34 cellular contexts compared by ENCODE assay signal in the genomic region with DNA sequence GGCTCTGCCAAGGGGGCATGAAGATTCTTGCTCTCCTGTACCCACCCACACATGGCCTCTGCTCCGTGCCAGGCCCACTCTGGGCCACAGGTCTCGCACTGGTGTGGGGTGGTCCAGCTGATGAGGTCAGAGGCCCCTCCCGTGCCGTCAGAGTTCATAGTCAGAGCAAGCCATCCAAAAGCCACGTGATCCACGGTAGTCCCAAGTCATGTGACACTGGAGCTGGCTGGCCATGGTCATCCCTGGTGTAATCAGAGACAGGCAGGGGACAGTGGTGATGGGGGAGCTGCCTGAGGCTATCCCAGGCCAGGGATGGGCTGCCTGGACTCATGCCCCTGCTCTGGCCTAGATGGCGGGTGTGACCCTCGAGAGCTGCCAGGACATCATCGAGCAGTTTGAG. TPM values are rescaled to one million over a fixed set of nuclear protein-coding genes. Genes with fewer than 3 reads are reported as not detected.
"Had no signal": no experiment of that assay in that cellular context is flagged by ENCODE, and none has a peak within 500 bp of the region (broad histone marks: within the 10 kb centered on the region; RNA-seq: fewer than 3 reads in every experiment).

No MANE protein-coding gene starts in this region.

- H3K36me3 ChIP-seq: adrenal gland, brain microvascular endothelial cell, breast epithelium had no signal

- H3K9me3 ChIP-seq: adrenal gland, body of pancreas, breast epithelium had no signal

- ATAC-seq: activated CD8-positive, alpha-beta T cell treated with anti-CD3 and anti-CD28 coated beads for 36 hours; activated naive CD4-positive, alpha-beta T cell treated with anti-CD3 and anti-CD28 coated beads, Interleukin-2, amount 50 U/mL, for 72 hours; activated T-cell treated with anti-CD3 and anti-CD28 coated beads, Interleukin-2, amount 50 U/mL, for 4 hours; activated T-cell treated with anti-CD3 and anti-CD28 coated beads, Interleukin-2, amount 50 U/mL, for 72 hours; activated T-helper 17 cell treated with anti-CD3 and anti-CD28 coated beads, Interleukin-2, amount 50 U/mL, for 72 hours; body of pancreas had no signal

- DNase-seq: activated B cell treated with CpG ODN at 0.5 μM for 24 hours; activated CD4-positive, alpha-beta memory T cell treated with anti-CD3 and anti-CD28 coated beads for 36 hours; activated CD4-positive, alpha-beta T cell treated with anti-CD3 and anti-CD28 coated beads for 4 hours; activated CD4-positive, alpha-beta T cell treated with anti-CD3 and anti-CD28 coated beads, Interleukin-2, amount 10 ng/mL, durations not matched to agents 24 days and 14 days; activated CD4-positive, alpha-beta T cell treated with anti-CD3 and anti-CD28 coated beads, Interleukin-2, amount 50 U/mL, for 1 hour; activated CD4-positive, alpha-beta T cell treated with anti-CD3 and anti-CD28 coated beads, Interleukin-2, amount 50 U/mL, for 4 hours; activated CD4-positive, CD25-positive, alpha-beta regulatory T cell treated with anti-CD3 and anti-CD28 coated beads, Interleukin-2, amount 50 U/mL, for 72 hours; activated CD8-positive, alpha-beta memory T cell treated with anti-CD3 and anti-CD28 coated beads, Interleukin-2, amount 50 U/mL, for 4 hours; activated CD8-positive, alpha-beta T cell treated with anti-CD3 and anti-CD28 coated beads for 36 hours; activated effector memory CD4-positive, alpha-beta T cell treated with anti-CD3 and anti-CD28 coated beads, Interleukin-2, amount 50 U/mL, for 16 hours; activated gamma-delta T cell treated with Interleukin-2 at 50 U/mL for 16 hours; activated naive CD4-positive, alpha-beta T cell; activated naive CD4-positive, alpha-beta T cell treated with anti-CD3 and anti-CD28 coated beads for 36 hours; activated naive CD4-positive, alpha-beta T cell treated with anti-CD3 and anti-CD28 coated beads, Interleukin-2, amount 50 U/mL, for 16 hours; activated naive CD8-positive, alpha-beta T cell treated with anti-CD3 and anti-CD28 coated beads for 36 hours; activated T-cell treated with anti-CD3 and anti-CD28 coated beads for 4 hours; activated T-cell treated with anti-CD3 and anti-CD28 coated beads, Interleukin-2, amount 50 U/mL, for 1 hour; activated T-cell treated with anti-CD3 and anti-CD28 coated beads, Interleukin-2, amount 50 U/mL, for 4 hours; activated T-cell treated with anti-CD3 and anti-CD28 coated beads, Interleukin-2, amount 50 U/mL, for 72 hours; adrenal gland; amniotic stem cell; aorta; body of pancreas; brain microvascular endothelial cell; central memory CD4-positive, alpha-beta T cell; T-helper 2 cell; T-helper 9 cell had no signal

- FAIRE-seq: astrocyte, TTC549 had no signal

- H3K4me3 ChIP-seq: adrenal gland, body of pancreas, breast epithelium had no signal

- H3K27ac ChIP-seq: adrenal gland, body of pancreas, brain microvascular endothelial cell, breast epithelium, VCaP had no signal

- H3K27me3 ChIP-seq: adrenal gland, body of pancreas, brain microvascular endothelial cell, breast epithelium had no signal

- H3K4me1 ChIP-seq: adrenal gland, body of pancreas had no signal

RNA-seq across cellular contexts. Expression of gene PLCH2, which starts 10.5 kb away (rescaled TPM):
- polyA plus RNA-seq: aorta had no signal

RNA-seq across cellular contexts. Expression of gene HES5, which starts 43.5 kb away (rescaled TPM):
- total RNA-seq: activated B cell treated with CpG ODN at 0.5 μM for 24 hours; activated CD4-positive, alpha-beta T cell treated with anti-CD3 and anti-CD28 coated beads, Interleukin-2, amount 10 ng/mL, durations not matched to agents 24 days and 14 days; activated CD8-positive, alpha-beta T cell treated with anti-CD3 and anti-CD28 coated beads for 36 hours; activated naive CD4-positive, alpha-beta T cell treated with anti-CD3 and anti-CD28 coated beads for 36 hours; activated T-cell treated with anti-CD3 and anti-CD28 coated beads, Interleukin-2, amount 50 U/mL, for 4 hours; activated T-helper 1 cell treated with anti-CD3 and anti-CD28 coated beads, Interleukin-12 subunit alpha, Interleukin-12 subunit beta, Interleukin-2, Interleukin-4 antibody, amounts not matched to agents 30 ng/mL and 10 ng/mL and 1 ng/mL, durations not matched to agents 14 hours and 24 hours and 36 hours; activated T-helper 17 cell treated with anti-CD3 and anti-CD28 coated beads, Interleukin-2, amount 50 U/mL, for 72 hours; adrenal gland; astrocyte; body of pancreas; breast epithelium had no signal
- polyA plus RNA-seq: adrenal gland, aorta had no signal
